ENCODE assay signal across 9 cellular contexts in the genomic region with DNA sequence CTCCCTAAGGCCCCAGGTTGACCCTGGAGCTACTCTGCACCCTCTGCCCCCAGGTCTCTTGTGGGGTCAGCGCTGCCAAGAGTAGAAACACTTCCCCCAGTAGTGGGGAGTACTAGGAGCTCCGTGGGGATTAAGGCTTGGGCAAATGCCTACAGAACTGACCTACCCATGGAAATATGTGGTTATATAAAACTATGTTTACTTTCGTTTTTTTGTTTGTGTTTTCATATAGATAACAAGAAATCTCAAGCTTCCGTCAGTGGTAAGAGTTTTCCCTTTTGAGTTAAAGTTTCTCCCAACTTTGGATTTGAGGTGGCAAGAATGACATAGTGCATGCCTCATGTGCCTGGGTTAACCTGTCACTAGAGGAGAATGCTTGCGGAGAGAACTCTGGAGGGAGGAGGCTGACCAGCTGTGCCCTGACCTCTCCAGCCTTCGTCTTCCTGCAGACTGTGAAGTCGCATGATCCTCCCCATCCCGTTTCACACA. TPM values are rescaled to one million over a fixed set of nuclear protein-coding genes. Genes with fewer than 3 reads are reported as not detected.
DNase-seq lines count a peak whose midpoint lies in the region; ATAC-seq and TF ChIP-seq lines count a peak whose summit lies in the region.
"Had no signal": no experiment of that assay in that cellular context is flagged by ENCODE, and none has a peak within 500 bp of the region (broad histone marks: within the 10 kb centered on the region; RNA-seq: fewer than 3 reads in every experiment).

No MANE protein-coding gene starts in this region.

- H3K4me3 Mint-ChIP-seq in natural killer cell treated with Interleukin-12 subunit alpha and Interleukin-12 subunit beta and Interleukin-15 and Interleukin-18, amount 100 ng/mL, for 72 hours, result no peak overlapping the region
- H3K4me3 Mint-ChIP-seq in natural killer cell, result no peak overlapping the region
- peak overlapping the region in 6 of 10 donors; percentile 6 to 87 (median 41) for H3K4me3 Mint-ChIP-seq in naive thymus-derived CD4-positive, alpha-beta T cell

- peaks cover 65 to 68% of the 10 kb centered on the region in 2 donors for H3K4me1 Mint-ChIP-seq in natural killer cell treated with Interleukin-12 subunit alpha and Interleukin-12 subunit beta and Interleukin-15 and Interleukin-18, amount 100 ng/mL, for 72 hours (ENCODE audit: low read depth in 2 of 2)
- peaks cover 74 to 82% of the 10 kb centered on the region in 2 donors for H3K4me1 Mint-ChIP-seq in natural killer cell
- peaks cover 61 to 97% (median 93%) of the 10 kb centered on the region in 7 donors for H3K4me1 Mint-ChIP-seq in naive thymus-derived CD4-positive, alpha-beta T cell

- peak overlapping the region; percentile 69 for H3K27ac ChIP-seq in naive thymus-derived CD4-positive, alpha-beta T cell (ENCODE audit: low read depth, low read length)

- peak overlapping the region; percentile 61 for H3K4me3 ChIP-seq in naive thymus-derived CD4-positive, alpha-beta T cell (ENCODE audit: low read length)

- no peaks in the 10 kb centered on the region for H3K9me3 Mint-ChIP-seq in natural killer cell treated with Interleukin-12 subunit alpha and Interleukin-12 subunit beta and Interleukin-15 and Interleukin-18, amount 100 ng/mL, for 72 hours
- H3K9me3 Mint-ChIP-seq in natural killer cell, result no peaks in the 10 kb centered on the region
- peaks cover 0 to 4% (median 0%) of the 10 kb centered on the region in 11 donors for H3K9me3 Mint-ChIP-seq in naive thymus-derived CD4-positive, alpha-beta T cell

- no peak for ATAC-seq in natural killer cell treated with Interleukin-12 subunit alpha and Interleukin-12 subunit beta and Interleukin-15 and Interleukin-18, amount 100 ng/mL, for 72 hours
- ATAC-seq in natural killer cell, result no peak
- no peak for ATAC-seq in naive thymus-derived CD4-positive, alpha-beta T cell

- no peak for DNase-seq in natural killer cell treated with Interleukin-12 subunit alpha and Interleukin-12 subunit beta and Interleukin-15 and Interleukin-18, amount 100 ng/mL, for 72 hours (ENCODE audit: low spot score)
- DNase-seq in natural killer cell (no peak), fibroblast of peridontal ligament (ENCODE audit: extremely low read depth) (peak; percentile 68), NCI-H345 treated with DMSO at 0.1 percent for 48 hours (lab: John Stamatoyannopoulos, UW; ENCODE audit: unreplicated experiment) (no peak), D341Med (ENCODE audit: low spot score) (no peak), GM13977 (ENCODE audit: low spot score) (no peak), UCSD-AML1 (lab: John Stamatoyannopoulos, UW; ENCODE audit: unreplicated experiment) (no peak)
- DNase-seq in naive thymus-derived CD4-positive, alpha-beta T cell, result no peak
- DNase-seq: NCI-H187 had no signal

- POLR2A ChIA-PET in naive thymus-derived CD4-positive, alpha-beta T cell (lab: Charles Lee), result interaction anchor here (1.5 to 26.4 kb wide), 7 partner anchors 4 to 150 kb away, joined by 6 to 738 read pairs (median 53); partner anchors contain the start of gene MED15

- H3K27me3 ChIP-seq in naive thymus-derived CD4-positive, alpha-beta T cell (ENCODE audit: control insufficient read depth in 2 of 2, insufficient read depth in 2 of 2, low read length in 2 of 2), result no peaks in the 10 kb centered on the region

- H3K36me3 Mint-ChIP-seq in natural killer cell treated with Interleukin-12 subunit alpha and Interleukin-12 subunit beta and Interleukin-15 and Interleukin-18, amount 100 ng/mL, for 72 hours, result peaks cover 22% of the 10 kb centered on the region
- no peaks in the 10 kb centered on the region for H3K36me3 Mint-ChIP-seq in natural killer cell
- H3K36me3 Mint-ChIP-seq in naive thymus-derived CD4-positive, alpha-beta T cell, result peaks cover 7 to 51% (median 30%) of the 10 kb centered on the region in 5 donors

- CTCF ChIA-PET in naive thymus-derived CD4-positive, alpha-beta T cell (lab: Charles Lee), result interaction anchor here (1.4 to 16.7 kb wide), 2 partner anchors 9 to 15 kb away, joined by 4 to 229 read pairs; no protein-coding TSS in a partner anchor

- in situ Hi-C loops in GM13977 (cut with MboI; ENCODE audit: low pct_unique_long_range_greater_than_20kb, low sequenced_read_pairs, unreplicated experiment), result no loop called here

- H3K27me3 Mint-ChIP-seq in natural killer cell treated with Interleukin-12 subunit alpha and Interleukin-12 subunit beta and Interleukin-15 and Interleukin-18, amount 100 ng/mL, for 72 hours, result no peaks in the 10 kb centered on the region
- H3K27me3 Mint-ChIP-seq in natural killer cell (ENCODE audit: low read depth in 2 of 2), result no peaks in the 10 kb centered on the region
- H3K27me3 Mint-ChIP-seq in naive thymus-derived CD4-positive, alpha-beta T cell, result no peaks in the 10 kb centered on the region

- H3K4me1 ChIP-seq in naive thymus-derived CD4-positive, alpha-beta T cell (ENCODE audit: control insufficient read depth in 2 of 2, insufficient read depth in 2 of 2, low read length in 2 of 2), result peaks cover 95 to 100% of the 10 kb centered on the region in 2 donors

- H3K9me3 ChIP-seq in naive thymus-derived CD4-positive, alpha-beta T cell (ENCODE audit: control insufficient read depth in 2 of 3, low read length in 3 of 3), result no peaks in the 10 kb centered on the region

- H3K36me3 ChIP-seq in naive thymus-derived CD4-positive, alpha-beta T cell (ENCODE audit: control insufficient read depth in 2 of 3, insufficient read depth in 3 of 3, low read length in 3 of 3), result peaks cover 0 to 38% (median 0%) of the 10 kb centered on the region in 3 experiments

- H3K27ac Mint-ChIP-seq in natural killer cell treated with Interleukin-12 subunit alpha and Interleukin-12 subunit beta and Interleukin-15 and Interleukin-18, amount 100 ng/mL, for 72 hours, result peak overlapping the region; percentile 95 to 98
- peak overlapping the region in 1 of 2 donors; percentile 95 for H3K27ac Mint-ChIP-seq in natural killer cell
- H3K27ac Mint-ChIP-seq in naive thymus-derived CD4-positive, alpha-beta T cell, result peak overlapping the region; percentile 67 to 99 (median 93)

- no peak for TF ChIP-seq CTCF in natural killer cell (IDR thresholded peaks at IDR 0.05)
- TF ChIP-seq CTCF in GM13977 (IDR thresholded peaks at IDR 0.05; ENCODE audit: extremely low read depth, insufficient read depth, missing control alignments), result no peak

- intact Hi-C loops in natural killer cell (cut with micrococcal nuclease), result no loop called here
- intact Hi-C loops in naive thymus-derived CD4-positive, alpha-beta T cell (cut with micrococcal nuclease), result no loop called here

RNA-seq across cellular contexts. Expression of gene MED15, which starts 45.5 kb away (rescaled TPM):
- 100 to 1,000 TPM; 171 to 178 TPM for total RNA-seq in natural killer cell treated with Interleukin-12 subunit alpha and Interleukin-12 subunit beta and Interleukin-15 and Interleukin-18, amount 100 ng/mL, for 72 hours
- 100 to 1,000 TPM; 269 to 291 (median 270) TPM for total RNA-seq in natural killer cell
- 100 to 1,000 TPM; 169 to 235 (median 201) TPM for total RNA-seq in naive thymus-derived CD4-positive, alpha-beta T cell
- 10 to 100 TPM; 24.3 to 76.6 TPM for polyA plus RNA-seq in naive thymus-derived CD4-positive, alpha-beta T cell

RNA-seq across cellular contexts. Expression of gene KLHL22, which starts 57.4 kb away (rescaled TPM):
- 10 to 100 TPM; 15.9 to 21.0 TPM for total RNA-seq in natural killer cell treated with Interleukin-12 subunit alpha and Interleukin-12 subunit beta and Interleukin-15 and Interleukin-18, amount 100 ng/mL, for 72 hours
- 10 to 100 TPM; 26.5 to 53.0 (median 31.0) TPM for total RNA-seq in natural killer cell
- total RNA-seq in naive thymus-derived CD4-positive, alpha-beta T cell, result 10 to 100 TPM; 31.1 to 71.3 (median 42.0) TPM
- 10 to 100 TPM; 20.6 to 26.2 TPM for polyA plus RNA-seq in naive thymus-derived CD4-positive, alpha-beta T cell

Comparison
In these comparisons a context has a peak if more than half of its experiments do, and no peak if none do; other contexts are left out.
1. H3K4me3 Mint-ChIP-seq: peak in naive thymus-derived CD4-positive, alpha-beta T cell (6 of 10); none in natural killer cell treated with Interleukin-12 subunit alpha and Interleukin-12 subunit beta and Interleukin-15 and Interleukin-18, amount 100 ng/mL, for 72 hours (single experiment) and natural killer cell (single experiment).